ENCODE assay signal across 22 cellular contexts in genomic region chr22:46793497-46793896, GRCh38. TPM values are rescaled to one million over a fixed set of nuclear protein-coding genes. Genes with fewer than 3 reads are reported as not detected.
A peak's percentile ranks its signal among the peaks of the same experiment; 100 is the strongest.
DNase-seq lines count a peak whose midpoint lies in the region; ATAC-seq, FAIRE-seq and TF ChIP-seq lines count a peak whose summit lies in the region.
"Had no signal": no experiment of that assay in that cellular context is flagged by ENCODE, and none has a peak within 500 bp of the region (broad histone marks: within the 10 kb centered on the region; RNA-seq: fewer than 3 reads in every experiment).

No MANE protein-coding gene starts in this region.

- H3K4me3 Mint-ChIP-seq in activated T-cell treated with anti-CD3 and anti-CD28 coated beads, Interleukin-2, amount 50 U/mL, for 24 hours = no peak overlapping the region
- H3K4me3 Mint-ChIP-seq in activated T-cell treated with anti-CD3 and anti-CD28 coated beads, Interleukin-2, amount 50 U/mL, for 4 hours = no peak overlapping the region
- no peak overlapping the region for H3K4me3 Mint-ChIP-seq in activated T-helper 1 cell treated with anti-CD3 and anti-CD28 coated beads, Interleukin-12 subunit alpha, Interleukin-12 subunit beta, Interleukin-2, Interleukin-4 antibody, amounts not matched to agents 30 ng/mL and 10 ng/mL and 1 ng/mL, durations not matched to agents 14 hours and 24 hours and 36 hours
- no peak overlapping the region for H3K4me3 Mint-ChIP-seq in stimulated activated naive CD8-positive, alpha-beta T cell treated with anti-CD3 and anti-CD28 coated beads, Interleukin-15, amount 100 ng/mL, for 72 hours
- H3K4me3 Mint-ChIP-seq: GM23338 had no signal

- peaks cover 52% of the 10 kb centered on the region for H3K4me1 Mint-ChIP-seq in activated T-cell treated with anti-CD3 and anti-CD28 coated beads, Interleukin-2, amount 50 U/mL, for 24 hours (ENCODE audit: low read depth)
- H3K4me1 Mint-ChIP-seq in activated T-cell treated with anti-CD3 and anti-CD28 coated beads, Interleukin-2, amount 50 U/mL, for 4 hours (ENCODE audit: low read depth) = peaks cover 37% of the 10 kb centered on the region
- H3K4me1 Mint-ChIP-seq in activated T-helper 1 cell treated with anti-CD3 and anti-CD28 coated beads, Interleukin-12 subunit alpha, Interleukin-12 subunit beta, Interleukin-2, Interleukin-4 antibody, amounts not matched to agents 30 ng/mL and 10 ng/mL and 1 ng/mL, durations not matched to agents 14 hours and 24 hours and 36 hours (ENCODE audit: low read depth) = peaks cover 41% of the 10 kb centered on the region
- H3K4me1 Mint-ChIP-seq in stimulated activated naive CD8-positive, alpha-beta T cell treated with anti-CD3 and anti-CD28 coated beads, Interleukin-15, amount 100 ng/mL, for 72 hours = peaks cover 60% of the 10 kb centered on the region
- H3K4me1 Mint-ChIP-seq: GM23338 had no signal

- no peak overlapping the region for H2AFZ ChIP-seq in PC-3 (ENCODE audit: low read length)
- H2AFZ ChIP-seq: GM23338 had no signal

- TF ChIP-seq CTCF in kidney (IDR thresholded peaks at IDR 0.05; ENCODE audit: borderline replicate concordance, extremely low read depth, insufficient read depth) = no peak
- no peak for TF ChIP-seq CTCF in PC-3 (conservative IDR thresholded peaks at IDR 0.05; ENCODE audit: low read depth, low read length)

- H3K27ac Mint-ChIP-seq in activated T-cell treated with anti-CD3 and anti-CD28 coated beads, Interleukin-2, amount 50 U/mL, for 24 hours = peak overlapping the region; percentile 74
- H3K27ac Mint-ChIP-seq in activated T-helper 1 cell treated with anti-CD3 and anti-CD28 coated beads, Interleukin-12 subunit alpha, Interleukin-12 subunit beta, Interleukin-2, Interleukin-4 antibody, amounts not matched to agents 30 ng/mL and 10 ng/mL and 1 ng/mL, durations not matched to agents 14 hours and 24 hours and 36 hours = peak overlapping the region; percentile 44
- H3K27ac Mint-ChIP-seq in stimulated activated naive CD8-positive, alpha-beta T cell treated with anti-CD3 and anti-CD28 coated beads, Interleukin-15, amount 100 ng/mL, for 72 hours = peak overlapping the region; percentile 54 to 65
- H3K27ac Mint-ChIP-seq: GM23338 had no signal

- BruUV-seq in PC-3 (replicated peaks; lab: Mats Ljungman, UMichigan) = no TSS peak

- POLR2A ChIA-PET in PC-3 (lab: Charles Lee; ENCODE audit: unreplicated experiment) = no interaction called here

- H3K27me3 ChIP-seq in PC-3 (ENCODE audit: low read length) = no peaks in the 10 kb centered on the region
- H3K27me3 ChIP-seq: testis, vagina had no signal

- H3K36me3 ChIP-seq in kidney (ENCODE audit: control insufficient read depth in 1 of 2, insufficient read depth in 2 of 2, low read length in 2 of 2) (peaks cover 6 to 22% of the 10 kb centered on the region in 2 donors), PC-3 (ENCODE audit: low read depth, low read length) (no peaks in the 10 kb centered on the region)

- no peak overlapping the region for H3K27ac ChIP-seq in kidney (ENCODE audit: low read depth in 2 of 2, low read length in 2 of 2)
- H3K27ac ChIP-seq in PC-3 (ENCODE audit: low read length) = no peak overlapping the region
- H3K27ac ChIP-seq: testis had no signal

- CTCF ChIA-PET in PC-3 (lab: Charles Lee) = no interaction called here

- H3F3A ChIP-seq in PC-3 (ENCODE audit: low read length, unreplicated experiment) = no peaks in the 10 kb centered on the region

- no peak overlapping the region for H3K4me2 ChIP-seq in PC-3 (ENCODE audit: low read length)
- H3K4me2 ChIP-seq: GM23338 had no signal

- H3K27me3 Mint-ChIP-seq in activated T-cell treated with anti-CD3 and anti-CD28 coated beads, Interleukin-2, amount 50 U/mL, for 24 hours = no peaks in the 10 kb centered on the region
- H3K27me3 Mint-ChIP-seq in activated T-cell treated with anti-CD3 and anti-CD28 coated beads, Interleukin-2, amount 50 U/mL, for 4 hours (ENCODE audit: low read depth) = no peaks in the 10 kb centered on the region
- H3K27me3 Mint-ChIP-seq in activated T-helper 1 cell treated with anti-CD3 and anti-CD28 coated beads, Interleukin-12 subunit alpha, Interleukin-12 subunit beta, Interleukin-2, Interleukin-4 antibody, amounts not matched to agents 30 ng/mL and 10 ng/mL and 1 ng/mL, durations not matched to agents 14 hours and 24 hours and 36 hours (ENCODE audit: insufficient read depth) = no peaks in the 10 kb centered on the region
- H3K27me3 Mint-ChIP-seq in stimulated activated naive CD8-positive, alpha-beta T cell treated with anti-CD3 and anti-CD28 coated beads, Interleukin-15, amount 100 ng/mL, for 72 hours = no peaks in the 10 kb centered on the region

- no peaks in the 10 kb centered on the region for H3K79me2 ChIP-seq in PC-3 (ENCODE audit: low read length)

- no peaks in the 10 kb centered on the region for H3K9me2 ChIP-seq in PC-3 (replicated peaks; ENCODE audit: low read length)

- ATAC-seq in activated T-cell treated with anti-CD3 and anti-CD28 coated beads, Interleukin-2, amount 50 U/mL, for 4 hours = no peak
- no peak for ATAC-seq in stimulated activated naive CD8-positive, alpha-beta T cell treated with anti-CD3 and anti-CD28 coated beads, Interleukin-15, amount 100 ng/mL, for 72 hours
- ATAC-seq in GM21367 (IDR thresholded peaks at IDR 0.05; ENCODE audit: unreplicated experiment) (no peak), PC-3 (no peak)
- ATAC-seq: GM23338 had no signal

- H3K9me3 Mint-ChIP-seq in activated T-cell treated with anti-CD3 and anti-CD28 coated beads, Interleukin-2, amount 50 U/mL, for 24 hours = no peaks in the 10 kb centered on the region
- H3K9me3 Mint-ChIP-seq in activated T-cell treated with anti-CD3 and anti-CD28 coated beads, Interleukin-2, amount 50 U/mL, for 4 hours = no peaks in the 10 kb centered on the region
- no peaks in the 10 kb centered on the region for H3K9me3 Mint-ChIP-seq in activated T-helper 1 cell treated with anti-CD3 and anti-CD28 coated beads, Interleukin-12 subunit alpha, Interleukin-12 subunit beta, Interleukin-2, Interleukin-4 antibody, amounts not matched to agents 30 ng/mL and 10 ng/mL and 1 ng/mL, durations not matched to agents 14 hours and 24 hours and 36 hours
- no peaks in the 10 kb centered on the region for H3K9me3 Mint-ChIP-seq in stimulated activated naive CD8-positive, alpha-beta T cell treated with anti-CD3 and anti-CD28 coated beads, Interleukin-15, amount 100 ng/mL, for 72 hours
- H3K9me3 Mint-ChIP-seq: GM23338 had no signal

- H3K4me1 ChIP-seq in kidney (ENCODE audit: control insufficient read depth in 1 of 2, insufficient read depth in 1 of 2, low read depth in 1 of 2, low read length in 2 of 2) = peaks cover 5 to 7% of the 10 kb centered on the region in 2 donors
- no peaks in the 10 kb centered on the region for H3K4me1 ChIP-seq in PC-3 (ENCODE audit: insufficient read depth, low read length)
- H3K4me1 ChIP-seq: testis had no signal

- H3K9ac ChIP-seq in kidney (ENCODE audit: low read length in 2 of 2) (no peak overlapping the region), PC-3 (ENCODE audit: low read length) (no peak overlapping the region)

- DNase-seq in activated T-cell treated with anti-CD3 and anti-CD28 coated beads, Interleukin-2, amount 50 U/mL, for 24 hours = no peak
- DNase-seq in activated T-cell treated with anti-CD3 and anti-CD28 coated beads, Interleukin-2, amount 50 U/mL, for 4 hours = no peak
- no peak for DNase-seq in activated T-helper 1 cell treated with anti-CD3 and anti-CD28 coated beads, Interleukin-12 subunit alpha, Interleukin-12 subunit beta, Interleukin-2, Interleukin-4 antibody, amounts not matched to agents 30 ng/mL and 10 ng/mL and 1 ng/mL, durations not matched to agents 14 hours and 24 hours and 36 hours (ENCODE audit: low spot score)
- peak; percentile 65 for DNase-seq in kidney
- no peak for DNase-seq in stimulated activated naive CD8-positive, alpha-beta T cell treated with anti-CD3 and anti-CD28 coated beads, Interleukin-15, amount 100 ng/mL, for 72 hours
- DNase-seq in NCI-H1694 (lab: John Stamatoyannopoulos, UW) = no peak
- DNase-seq in PC-3 = no peak
- DNase-seq: ACHN; activated gamma-delta T cell treated with Interleukin-2 at 50 U/mL for 16 hours; cortex of kidney; DMS79 treated with DMSO at 0.1 percent for 48 hours; NCI-H1436 treated with DMSO at 0.1 percent for 48 hours; SHP77 treated with DMSO at 0.1 percent for 48 hours; stimulated activated CD4-positive, alpha-beta T cell treated with anti-CD3 and anti-CD28 coated beads, Interleukin-1b, Interleukin-23, amount 100 ng/mL, for 48 hours; SW 1271; testis had no signal

- FAIRE-seq in kidney (lab: Jason Lieb, UNC) = no peak
- FAIRE-seq: GM18507, keratinocyte had no signal

- H3K4me3 ChIP-seq in kidney (ENCODE audit: low read length in 2 of 2) = no peak overlapping the region
- H3K4me3 ChIP-seq in PC-3 (ENCODE audit: low read length) = no peak overlapping the region
- H3K4me3 ChIP-seq: GM23338, skin epidermis, testis, vagina had no signal

- peaks cover 72% of the 10 kb centered on the region for H3K36me3 Mint-ChIP-seq in activated T-cell treated with anti-CD3 and anti-CD28 coated beads, Interleukin-2, amount 50 U/mL, for 24 hours (ENCODE audit: low read depth)
- peaks cover 8% of the 10 kb centered on the region for H3K36me3 Mint-ChIP-seq in activated T-cell treated with anti-CD3 and anti-CD28 coated beads, Interleukin-2, amount 50 U/mL, for 4 hours (ENCODE audit: insufficient read depth)
- H3K36me3 Mint-ChIP-seq in activated T-helper 1 cell treated with anti-CD3 and anti-CD28 coated beads, Interleukin-12 subunit alpha, Interleukin-12 subunit beta, Interleukin-2, Interleukin-4 antibody, amounts not matched to agents 30 ng/mL and 10 ng/mL and 1 ng/mL, durations not matched to agents 14 hours and 24 hours and 36 hours (ENCODE audit: low read depth) = peaks cover 15% of the 10 kb centered on the region

- intact Hi-C loops in activated T-helper 1 cell treated with anti-CD3 and anti-CD28 coated beads, Interleukin-12 subunit alpha, Interleukin-12 subunit beta, Interleukin-2, Interleukin-4 antibody, amounts not matched to agents 30 ng/mL and 10 ng/mL and 1 ng/mL, durations not matched to agents 14 hours and 24 hours and 36 hours (cut with micrococcal nuclease) = no loop called here
- intact Hi-C loops in kidney (cut with DNase I) = no loop called here
- intact Hi-C loops in PC-3 (cut with micrococcal nuclease) = no loop called here

- H3K9me3 ChIP-seq in kidney (ENCODE audit: control insufficient read depth in 1 of 2, low read length in 2 of 2) = no peaks in the 10 kb centered on the region
- no peaks in the 10 kb centered on the region for H3K9me3 ChIP-seq in PC-3 (ENCODE audit: low read length)
- H3K9me3 ChIP-seq: testis, vagina had no signal

- no peaks in the 10 kb centered on the region for H4K20me1 ChIP-seq in PC-3 (ENCODE audit: low read length)

RNA-seq across cellular contexts. Expression of gene TBC1D22A, which starts 31.0 kb away (rescaled TPM):
- total RNA-seq in activated T-cell treated with anti-CD3 and anti-CD28 coated beads, Interleukin-2, amount 50 U/mL, for 4 hours = 10 to 100 TPM; 29.8 to 31.1 (median 29.9) TPM
- 42.4 and 48.1 TPM in 2 replicates for total RNA-seq in activated T-helper 1 cell treated with anti-CD3 and anti-CD28 coated beads, Interleukin-12 subunit alpha, Interleukin-12 subunit beta, Interleukin-2, Interleukin-4 antibody, amounts not matched to agents 30 ng/mL and 10 ng/mL and 1 ng/mL, durations not matched to agents 14 hours and 24 hours and 36 hours
- total RNA-seq in kidney (39.4 TPM), PC-3 (2014; rRNA removed) (12.2 and 14.3 TPM in 2 replicates)
- 24.6 TPM for polyA plus RNA-seq in kidney (ENCODE audit: insufficient read depth, low read depth, low replicate concordance)

RNA-seq across cellular contexts. Expression of gene CERK, which starts 55.4 kb away (rescaled TPM):
- total RNA-seq in activated T-cell treated with anti-CD3 and anti-CD28 coated beads, Interleukin-2, amount 50 U/mL, for 4 hours = 10 to 100 TPM; 41.4 to 47.3 (median 44.9) TPM
- total RNA-seq in activated T-helper 1 cell treated with anti-CD3 and anti-CD28 coated beads, Interleukin-12 subunit alpha, Interleukin-12 subunit beta, Interleukin-2, Interleukin-4 antibody, amounts not matched to agents 30 ng/mL and 10 ng/mL and 1 ng/mL, durations not matched to agents 14 hours and 24 hours and 36 hours = 69.6 and 76.5 TPM in 2 replicates
- total RNA-seq in kidney (28.2 TPM), PC-3 (2014; rRNA removed) (21.6 and 24.1 TPM in 2 replicates)
- polyA plus RNA-seq in kidney (ENCODE audit: insufficient read depth, low read depth, low replicate concordance) = 21.6 TPM
